ENCODE assay signal across 8 cellular contexts in the genomic region with DNA sequence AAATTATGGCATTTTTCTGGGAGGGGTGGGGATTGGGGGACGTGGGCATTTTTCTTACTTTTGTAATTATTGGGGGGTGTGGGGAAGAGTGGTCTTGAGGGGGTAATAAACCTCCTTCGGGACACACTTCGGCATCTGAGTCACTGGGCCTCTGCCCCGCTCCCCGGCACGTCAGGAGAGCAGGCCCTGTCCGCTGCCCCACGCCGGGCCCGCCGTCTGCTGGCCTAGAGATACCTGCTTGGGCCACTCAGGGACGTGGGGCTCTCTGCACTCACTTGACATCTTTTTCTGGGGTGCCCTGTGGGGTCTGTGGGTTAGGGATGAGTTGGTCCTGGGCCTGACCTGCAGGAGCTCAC. TPM values are rescaled to one million over a fixed set of nuclear protein-coding genes. Genes with fewer than 3 reads are reported as not detected.
A peak's percentile ranks its signal among the peaks of the same experiment; 100 is the strongest.
DNase-seq lines count a peak whose midpoint lies in the region; ATAC-seq and TF ChIP-seq lines count a peak whose summit lies in the region.

No MANE protein-coding gene starts in this region.

- peaks cover 59% of the 10 kb centered on the region for H3K36me3 Mint-ChIP-seq in activated T-cell treated with anti-CD3 and anti-CD28 coated beads, Interleukin-2, amount 50 U/mL, for 24 hours (ENCODE audit: low read depth)
- H3K36me3 Mint-ChIP-seq in activated naive CD4-positive, alpha-beta T cell treated with anti-CD3 and anti-CD28 coated beads, Interleukin-2, amount 50 U/mL, for 72 hours: peaks cover 21 to 36% of the 10 kb centered on the region in 2 donors
- peaks cover 23% of the 10 kb centered on the region for H3K36me3 Mint-ChIP-seq in mesothelial cell of epicardium

- peaks cover 65% of the 10 kb centered on the region for H3K4me1 Mint-ChIP-seq in activated T-cell treated with anti-CD3 and anti-CD28 coated beads, Interleukin-2, amount 50 U/mL, for 24 hours (ENCODE audit: low read depth)
- H3K4me1 Mint-ChIP-seq in mesothelial cell of epicardium: peaks cover 40% of the 10 kb centered on the region

- intact Hi-C loops in tibial artery (cut with DNase I; ENCODE audit: low total_unique reads): loop anchor here (10.0 kb wide), 1 partner anchor 87 kb away; the partner anchor contains the start of gene PPP1R15A

- H3K27ac Mint-ChIP-seq in activated T-cell treated with anti-CD3 and anti-CD28 coated beads, Interleukin-2, amount 50 U/mL, for 24 hours: peak overlapping the region; percentile 97
- peak overlapping the region; percentile 94 to 96 for H3K27ac Mint-ChIP-seq in activated naive CD4-positive, alpha-beta T cell treated with anti-CD3 and anti-CD28 coated beads, Interleukin-2, amount 50 U/mL, for 72 hours
- H3K27ac Mint-ChIP-seq in mesothelial cell of epicardium: peak overlapping the region; percentile 100

- H3K27me3 ChIP-seq in tibial artery: no peaks in the 10 kb centered on the region

- H3K4me3 Mint-ChIP-seq in activated T-cell treated with anti-CD3 and anti-CD28 coated beads, Interleukin-2, amount 50 U/mL, for 24 hours: peak overlapping the region; percentile 52
- no peak overlapping the region for H3K4me3 Mint-ChIP-seq in mesothelial cell of epicardium

- H3K27me3 Mint-ChIP-seq in activated T-cell treated with anti-CD3 and anti-CD28 coated beads, Interleukin-2, amount 50 U/mL, for 24 hours: no peaks in the 10 kb centered on the region
- no peaks in the 10 kb centered on the region for H3K27me3 Mint-ChIP-seq in mesothelial cell of epicardium (ENCODE audit: low read depth)

- no peaks in the 10 kb centered on the region for H3K9me3 Mint-ChIP-seq in activated T-cell treated with anti-CD3 and anti-CD28 coated beads, Interleukin-2, amount 50 U/mL, for 24 hours
- no peaks in the 10 kb centered on the region for H3K9me3 Mint-ChIP-seq in activated naive CD4-positive, alpha-beta T cell treated with anti-CD3 and anti-CD28 coated beads, Interleukin-2, amount 50 U/mL, for 72 hours
- no peaks in the 10 kb centered on the region for H3K9me3 Mint-ChIP-seq in mesothelial cell of epicardium

- H3K36me3 ChIP-seq in tibial artery: peaks cover 7 to 15% (median 8%) of the 10 kb centered on the region in 3 donors

- no peak overlapping the region for H3K4me3 ChIP-seq in tibial artery

- no peaks in the 10 kb centered on the region for H3K9me3 ChIP-seq in tibial artery

- H3K27ac ChIP-seq in tibial artery: peak overlapping the region; percentile 88 to 97

- peaks cover 0 to 34% (median 28%) of the 10 kb centered on the region in 4 donors for H3K4me1 ChIP-seq in tibial artery

- DNase-seq in activated T-cell treated with anti-CD3 and anti-CD28 coated beads, Interleukin-2, amount 50 U/mL, for 24 hours: no peak
- DNase-seq in activated T-cell treated with anti-CD3 and anti-CD28 coated beads, Interleukin-2, amount 50 U/mL, for 1 hour: no peak
- no peak for DNase-seq in activated naive CD4-positive, alpha-beta T cell treated with anti-CD3 and anti-CD28 coated beads, Interleukin-2, amount 50 U/mL, for 72 hours (ENCODE audit: low spot score in 2 of 2)
- no peak for DNase-seq in mesothelial cell of epicardium (ENCODE audit: low spot score in 2 of 2, unreplicated experiment in 2 of 2)
- no peak for DNase-seq in tibial artery
- DNase-seq in 8988T: no peak
- DNase-seq in NCI-H1048 (lab: John Stamatoyannopoulos, UW): no peak
- DNase-seq in GF-D8 (lab: John Stamatoyannopoulos, UW): no peak

- no peak for TF ChIP-seq CTCF in mesothelial cell of epicardium (IDR thresholded peaks at IDR 0.05; ENCODE audit: unreplicated experiment)
- TF ChIP-seq CTCF in tibial artery (IDR thresholded peaks at IDR 0.05): no peak

- no peak for ATAC-seq in activated naive CD4-positive, alpha-beta T cell treated with anti-CD3 and anti-CD28 coated beads, Interleukin-2, amount 50 U/mL, for 72 hours

RNA-seq across cellular contexts. Expression of gene FTL, which starts 3.5 kb away (rescaled TPM):
- total RNA-seq in activated naive CD4-positive, alpha-beta T cell treated with anti-CD3 and anti-CD28 coated beads, Interleukin-2, amount 50 U/mL, for 72 hours: 1,000 to 10,000 TPM; 1,148 to 2,898 TPM
- total RNA-seq in mesothelial cell of epicardium: 1,022 to 1,078 TPM (median 1,064 TPM) in 3 replicates

RNA-seq across cellular contexts. Expression of gene BAX, which starts 7.0 kb away (rescaled TPM):
- 100 to 1,000 TPM; 191 to 711 TPM for total RNA-seq in activated naive CD4-positive, alpha-beta T cell treated with anti-CD3 and anti-CD28 coated beads, Interleukin-2, amount 50 U/mL, for 72 hours
- 119 to 129 TPM (median 119 TPM) in 3 replicates for total RNA-seq in mesothelial cell of epicardium

RNA-seq across cellular contexts. Expression of gene DHDH, which starts 28.2 kb away (rescaled TPM):
- 1 to 10 TPM; 2.2 to 7.4 TPM for total RNA-seq in activated naive CD4-positive, alpha-beta T cell treated with anti-CD3 and anti-CD28 coated beads, Interleukin-2, amount 50 U/mL, for 72 hours
- total RNA-seq in mesothelial cell of epicardium: 2.3 to 3.5 TPM (median 3.2 TPM) in 3 replicates

RNA-seq across cellular contexts. Expression of gene GYS1, which starts 31.5 kb away (rescaled TPM):
- total RNA-seq in activated naive CD4-positive, alpha-beta T cell treated with anti-CD3 and anti-CD28 coated beads, Interleukin-2, amount 50 U/mL, for 72 hours: 100 to 1,000 TPM in 1 of 2 donors, 10 to 100 TPM in 1; 44.8 to 104 TPM
- total RNA-seq in mesothelial cell of epicardium: 53.6 to 60.5 TPM (median 58.8 TPM) in 3 replicates

RNA-seq across cellular contexts. Expression of gene RUVBL2, which starts 32.0 kb away (rescaled TPM):
- 100 to 1,000 TPM; 135 to 160 TPM for total RNA-seq in activated naive CD4-positive, alpha-beta T cell treated with anti-CD3 and anti-CD28 coated beads, Interleukin-2, amount 50 U/mL, for 72 hours
- 62.2 to 67.5 TPM (median 64.2 TPM) in 3 replicates for total RNA-seq in mesothelial cell of epicardium
